20 cellular contexts compared by ENCODE assay signal in the genomic region with DNA sequence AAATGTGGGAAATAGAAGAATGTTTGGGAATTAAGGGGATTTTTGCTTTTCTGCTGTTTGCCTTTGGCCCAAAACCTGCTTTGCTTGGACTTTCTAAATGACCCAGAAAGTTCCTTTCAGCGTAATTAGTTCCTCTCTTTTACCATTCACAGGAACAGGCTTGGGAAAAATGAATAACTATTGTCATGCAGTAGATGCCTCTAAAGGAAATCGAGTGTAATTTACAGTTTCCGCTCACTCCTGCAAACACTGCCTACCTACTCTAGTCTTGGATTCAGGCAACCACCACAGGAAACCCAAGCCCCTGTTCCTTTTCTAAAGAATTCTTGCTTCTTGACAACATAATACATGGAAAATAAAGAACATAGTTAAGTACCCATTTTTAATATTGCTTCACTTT. TPM values are rescaled to one million over a fixed set of nuclear protein-coding genes. Genes with fewer than 3 reads are reported as not detected.
DNase-seq lines count a peak whose midpoint lies in the region; ATAC-seq, FAIRE-seq and TF ChIP-seq lines count a peak whose summit lies in the region.
"Had no signal": no experiment of that assay in that cellular context is flagged by ENCODE, and none has a peak within 500 bp of the region (broad histone marks: within the 10 kb centered on the region; RNA-seq: fewer than 3 reads in every experiment).

No MANE protein-coding gene starts in this region.

- no peak for ATAC-seq in CD4-positive, alpha-beta T cell (ENCODE audit: poor library complexity)
- ATAC-seq: Right ventricle myocardium inferior had no signal

- H3K79me2 ChIP-seq in PC-9 (ENCODE audit: low read depth) = no peaks in the 10 kb centered on the region
- no peaks in the 10 kb centered on the region for H3K79me2 ChIP-seq in endothelial cell of umbilical vein (ENCODE audit: control insufficient read depth, insufficient read depth, low read length)

- H2AFZ ChIP-seq in PC-9 (peak overlapping the region; percentile 33; the same call in 1 of the 2 replicates), endothelial cell of umbilical vein (ENCODE audit: low read depth, low read length) (no peak overlapping the region), neuronal stem cell (ENCODE audit: low read length) (no peak overlapping the region)

- no peak overlapping the region for H3K14ac ChIP-seq in neuronal stem cell (ENCODE audit: low read length)

- no peaks in the 10 kb centered on the region for H3K9me2 ChIP-seq in PC-9 (ENCODE audit: insufficient read depth)

- no TSS peak for BruUV-seq in PC-9 (replicated peaks; lab: Mats Ljungman, UMichigan)
- BruUV-seq in endothelial cell of umbilical vein (replicated peaks; lab: Mats Ljungman, UMichigan) = no TSS peak

- H3K4me2 ChIP-seq in PC-9 (no peak overlapping the region), endothelial cell of umbilical vein (ENCODE audit: insufficient read depth, low read length) (peak overlapping the region; percentile 60), neuronal stem cell (ENCODE audit: insufficient read depth, low read length, poor library complexity, severe bottlenecking) (no peak overlapping the region)

- no peaks in the 10 kb centered on the region for H3K9me1 ChIP-seq in endothelial cell of umbilical vein (replicated peaks; ENCODE audit: control insufficient read depth, extremely low read depth, insufficient read depth, low read length)

- H3K9ac ChIP-seq in endothelial cell of umbilical vein (replicated peaks; ENCODE audit: extremely low read depth, insufficient read depth, low read length) = no peak overlapping the region
- no peak overlapping the region for H3K9ac ChIP-seq in neuronal stem cell (ENCODE audit: low read depth, low read length, poor library complexity)

- H2BK12ac ChIP-seq in neuronal stem cell (ENCODE audit: low read length) = no peak overlapping the region

- H3K27me3 Mint-ChIP-seq in CD4-positive, alpha-beta T cell = no peaks in the 10 kb centered on the region
- no peaks in the 10 kb centered on the region for H3K27me3 Mint-ChIP-seq in CD4-positive, alpha-beta memory T cell
- H3K27me3 Mint-ChIP-seq: CD8-positive, alpha-beta memory T cell had no signal

- no peak overlapping the region for H3K27ac Mint-ChIP-seq in CD4-positive, alpha-beta T cell
- H3K27ac Mint-ChIP-seq in CD4-positive, alpha-beta memory T cell = no peak overlapping the region

- peak; percentile 83 for FAIRE-seq in endothelial cell of umbilical vein (lab: Jason Lieb, UNC)

- no peak overlapping the region for H2BK5ac ChIP-seq in neuronal stem cell (ENCODE audit: low read length)

- no peak overlapping the region for H2AK5ac ChIP-seq in neuronal stem cell (ENCODE audit: low read depth, low read length)

- H3K27ac ChIP-seq in PC-9 (no peak overlapping the region), endothelial cell of umbilical vein (ENCODE audit: insufficient read depth, low read depth, low read length) (no peak overlapping the region), neuronal stem cell (replicated peaks; ENCODE audit: low read length) (no peak overlapping the region)
- H3K27ac ChIP-seq in CD4-positive, alpha-beta T cell (ENCODE audit: low read depth, low read length) = no peak overlapping the region
- H3K27ac ChIP-seq in CD4-positive, alpha-beta memory T cell (ENCODE audit: low read depth, low read length) = no peak overlapping the region
- H3K27ac ChIP-seq: SK-N-MC had no signal

- no peaks in the 10 kb centered on the region for H3K36me3 ChIP-seq in H7 (replicated peaks; ENCODE audit: control insufficient read depth, insufficient read depth, low read length)
- H3K36me3 ChIP-seq in PC-9 (ENCODE audit: low read depth) = no peaks in the 10 kb centered on the region
- H3K36me3 ChIP-seq in endothelial cell of umbilical vein (ENCODE audit: control insufficient read depth in 2 of 2, extremely low read depth in 1 of 2, insufficient read depth in 2 of 2, low read length in 2 of 2) = no peaks in the 10 kb centered on the region
- no peaks in the 10 kb centered on the region for H3K36me3 ChIP-seq in neuronal stem cell (replicated peaks in 1 of 2; ENCODE audit: control insufficient read depth in 2 of 2, insufficient read depth in 2 of 2, low read length in 2 of 2)
- no peaks in the 10 kb centered on the region for H3K36me3 ChIP-seq in CD4-positive, alpha-beta memory T cell (ENCODE audit: insufficient read depth, low read length)

- no peak overlapping the region for H3K4ac ChIP-seq in neuronal stem cell (ENCODE audit: low read length)

- peak; percentile 15 for DNase-seq in H7
- no peak for DNase-seq in PC-9
- peak; percentile 72 for DNase-seq in endothelial cell of umbilical vein (ENCODE audit: low read depth, low spot score)
- peak; percentile 57 to 62 for DNase-seq in lung microvascular endothelial cell (ENCODE audit: low read depth in 2 of 2)
- DNase-seq in neuronal stem cell (ENCODE audit: low spot score) = no peak
- no peak for DNase-seq in CD4-positive, alpha-beta T cell
- no peak for DNase-seq in CD4-positive, alpha-beta memory T cell
- no peak for DNase-seq in globus pallidus (ENCODE audit: low spot score)
- DNase-seq: AML-193; CD8-positive, alpha-beta memory T cell; DMS 273 treated with DMSO at 0.1 percent for 48 hours; IMR-90; MV-4-11; NCI-H1417 treated with DMSO at 0.1 percent for 48 hours; NCI-H2029; NCI-H345; NCI-H69 had no signal

- H3K4me1 ChIP-seq in PC-9 (replicated peaks; ENCODE audit: insufficient read depth) (0 out of 2 replicates have a peak, but pooled peaks cover 6% of the 10 kb centered on the region), endothelial cell of umbilical vein (ENCODE audit: control insufficient read depth, extremely low read depth, insufficient read depth, low read length) (peaks cover 22% of the 10 kb centered on the region), neuronal stem cell (ENCODE audit: control insufficient read depth in 2 of 2, insufficient read depth in 1 of 2, low read depth in 1 of 2, low read length in 2 of 2) (peaks cover 4 to 9% of the 10 kb centered on the region in 2 donors)
- no peaks in the 10 kb centered on the region for H3K4me1 ChIP-seq in CD4-positive, alpha-beta memory T cell (ENCODE audit: insufficient read depth, low read length)

- H2BK15ac ChIP-seq in neuronal stem cell (ENCODE audit: low read length) = no peak overlapping the region

- no peak overlapping the region for H4K91ac ChIP-seq in neuronal stem cell (ENCODE audit: low read depth, low read length, poor library complexity)

- H3K4me3 ChIP-seq in H7 (ENCODE audit: insufficient read depth, low read depth, low read length) = no peak overlapping the region
- H3K4me3 ChIP-seq in PC-9 = no peak overlapping the region
- H3K4me3 ChIP-seq in endothelial cell of umbilical vein (replicated peaks in 1 of 3; ENCODE audit: insufficient read depth in 1 of 3, low read depth in 1 of 3, low read length in 3 of 3) = no peak overlapping the region
- H3K4me3 ChIP-seq in neuronal stem cell (ENCODE audit: low read length in 2 of 2) = no peak overlapping the region
- no peak overlapping the region for H3K4me3 ChIP-seq in CD4-positive, alpha-beta memory T cell (ENCODE audit: low read length in 2 of 2)
- H3K4me3 ChIP-seq: SK-N-MC had no signal

- no peaks in the 10 kb centered on the region for H3K79me1 ChIP-seq in neuronal stem cell (ENCODE audit: low read depth, low read length)

- no peaks in the 10 kb centered on the region for H3K36me3 Mint-ChIP-seq in CD4-positive, alpha-beta T cell (ENCODE audit: low read depth)
- H3K36me3 Mint-ChIP-seq in CD4-positive, alpha-beta memory T cell = no peaks in the 10 kb centered on the region
- H3K36me3 Mint-ChIP-seq: CD8-positive, alpha-beta memory T cell had no signal

- POLR2A ChIA-PET in PC-9 (lab: Charles Lee; ENCODE audit: unreplicated experiment) = no interaction called here
- POLR2A ChIA-PET in endothelial cell of umbilical vein (lab: Charles Lee) = no interaction called here
- POLR2A ChIA-PET in CD4-positive, alpha-beta T cell (lab: Charles Lee) = no interaction called here
- POLR2A ChIA-PET in CD4-positive, alpha-beta memory T cell (lab: Charles Lee; ENCODE audit: partially characterized antibody) = no interaction called here

- intact Hi-C loops in PC-9 (cut with micrococcal nuclease; ENCODE audit: unreplicated experiment) = no loop called here
- intact Hi-C loops in endothelial cell of umbilical vein (cut with micrococcal nuclease) = loop anchor here (2.0 kb wide), 1 partner anchor 25 kb away; the partner anchor contains the start of gene TTC23L
- intact Hi-C loops in CD4-positive, alpha-beta T cell (cut with DNase I, micrococcal nuclease) = no loop called here
- intact Hi-C loops in CD4-positive, alpha-beta memory T cell (cut with micrococcal nuclease) = no loop called here

- no peak overlapping the region for H4K8ac ChIP-seq in neuronal stem cell (ENCODE audit: low read depth, low read length)

- no peaks in the 10 kb centered on the region for H3F3A ChIP-seq in PC-9 (ENCODE audit: insufficient read depth, low read depth)

- TF ChIP-seq POLR2A in endothelial cell of umbilical vein (IDR thresholded peaks at IDR 0.05; ENCODE audit: low read depth, low read length) = no peak

- no peak overlapping the region for H2BK120ac ChIP-seq in neuronal stem cell (ENCODE audit: low read depth, low read length)

- H4K20me1 ChIP-seq in PC-9 (ENCODE audit: insufficient read depth) (no peaks in the 10 kb centered on the region), endothelial cell of umbilical vein (replicated peaks; ENCODE audit: control insufficient read depth, extremely low read depth, insufficient read depth, low read length) (no peaks in the 10 kb centered on the region)

- TF ChIP-seq CTCF in PC-9 (conservative IDR thresholded peaks at IDR 0.05) = no peak
- TF ChIP-seq CTCF in endothelial cell of umbilical vein (IDR thresholded peaks at IDR 0.05; ENCODE audit: extremely low read depth in 1 of 2, insufficient read depth in 1 of 2, low read depth in 1 of 2, low read length in 2 of 2) = no peak
- no peak for TF ChIP-seq CTCF in CD4-positive, alpha-beta T cell (IDR thresholded peaks at IDR 0.05)

- no peak overlapping the region for H3K18ac ChIP-seq in neuronal stem cell (ENCODE audit: low read length)

- H3K4me1 Mint-ChIP-seq in CD4-positive, alpha-beta T cell (ENCODE audit: low read depth) = no peaks in the 10 kb centered on the region
- no peaks in the 10 kb centered on the region for H3K4me1 Mint-ChIP-seq in CD4-positive, alpha-beta memory T cell
- H3K4me1 Mint-ChIP-seq: CD8-positive, alpha-beta memory T cell had no signal

- H3K9me3 ChIP-seq in PC-9 (ENCODE audit: insufficient read depth, low read depth) = no peaks in the 10 kb centered on the region
- no peaks in the 10 kb centered on the region for H3K9me3 ChIP-seq in endothelial cell of umbilical vein (replicated peaks; ENCODE audit: control insufficient read depth, insufficient read depth, low read length)
- no peaks in the 10 kb centered on the region for H3K9me3 ChIP-seq in neuronal stem cell (replicated peaks in 1 of 2; ENCODE audit: control insufficient read depth in 2 of 2, insufficient read depth in 1 of 2, low read depth in 1 of 2, low read length in 2 of 2)
- no peaks in the 10 kb centered on the region for H3K9me3 ChIP-seq in CD4-positive, alpha-beta T cell (ENCODE audit: control insufficient read depth, low read length)
- no peaks in the 10 kb centered on the region for H3K9me3 ChIP-seq in CD4-positive, alpha-beta memory T cell (ENCODE audit: control insufficient read depth in 1 of 2, low read length in 2 of 2)

- WGBS in neuronal stem cell (ENCODE audit: extremely low coverage in 2 of 2, insufficient read length in 2 of 2, insufficient replicate concordance in 1 of 2), 2 donors = no CpG with 5 or more reads among the region's 3 CpGs

- CTCF ChIA-PET in PC-9 (lab: Charles Lee) (no interaction called here), endothelial cell of umbilical vein (lab: Charles Lee) (no interaction called here)
- CTCF ChIA-PET in CD4-positive, alpha-beta T cell (lab: Charles Lee) = no interaction called here
- CTCF ChIA-PET in CD4-positive, alpha-beta memory T cell (lab: Charles Lee; ENCODE audit: partially characterized antibody) = no interaction called here

- H3K4me3 Mint-ChIP-seq in CD4-positive, alpha-beta T cell = no peak overlapping the region
- no peak overlapping the region for H3K4me3 Mint-ChIP-seq in CD4-positive, alpha-beta memory T cell
- H3K4me3 Mint-ChIP-seq: CD8-positive, alpha-beta memory T cell had no signal

- no peaks in the 10 kb centered on the region for H3K9me3 Mint-ChIP-seq in CD4-positive, alpha-beta T cell
- H3K9me3 Mint-ChIP-seq in CD4-positive, alpha-beta memory T cell = peaks cover 0 to 1% (median 0%) of the 10 kb centered on the region in 8 donors
- H3K9me3 Mint-ChIP-seq: CD8-positive, alpha-beta memory T cell had no signal

- no peak overlapping the region for H3K23ac ChIP-seq in neuronal stem cell (ENCODE audit: low read depth, low read length, poor library complexity)

- H3K27me3 ChIP-seq in H7 (ENCODE audit: control insufficient read depth, insufficient read depth, low read length) (no peaks in the 10 kb centered on the region), PC-9 (ENCODE audit: insufficient read depth, low read depth) (no peaks in the 10 kb centered on the region), endothelial cell of umbilical vein (ENCODE audit: control insufficient read depth in 2 of 2, insufficient read depth in 2 of 2, low read length in 2 of 2) (no peaks in the 10 kb centered on the region), neuronal stem cell (ENCODE audit: control insufficient read depth in 3 of 3, insufficient read depth in 3 of 3, low read depth in 1 of 3, low read length in 3 of 3) (no peaks in the 10 kb centered on the region)
- H3K27me3 ChIP-seq in CD4-positive, alpha-beta T cell (ENCODE audit: control insufficient read depth, insufficient read depth, low read length) = no peaks in the 10 kb centered on the region
- no peaks in the 10 kb centered on the region for H3K27me3 ChIP-seq in CD4-positive, alpha-beta memory T cell (ENCODE audit: insufficient read depth, low read length)

- dilution Hi-C loops in endothelial cell of umbilical vein (cut with MboI; ENCODE audit: extremely low pct_ligation_motif_present, low sequenced_read_pairs) = no loop called here

RNA-seq across cellular contexts. Expression of gene TTC23L, which starts 25.0 kb away (rescaled TPM):
- total RNA-seq in H7 (2014; rRNA removed; shearing (Covaris generic)) = 0.55 and 1.4 TPM in 2 replicates
- total RNA-seq in PC-9 (2021) = 3.9 and 7.1 TPM in 2 replicates
- 0.25 TPM in 1 of 2 replicates, not detected in the other for total RNA-seq in endothelial cell of umbilical vein
- polyA plus RNA-seq in endothelial cell of umbilical vein = 0.35 TPM in 1 of 2 replicates, not detected in the other
- 0.03 TPM in 1 of 2 replicates, not detected in the other for polyA plus RNA-seq in endothelial cell of umbilical vein (2011; cell fraction: cytosol; rRNA removed)
- polyA plus RNA-seq in endothelial cell of umbilical vein (2011; cell fraction: nucleus; rRNA removed) = 0.08 and 0.10 TPM in 2 replicates
- not detected in 2 replicates for polyA plus RNA-seq in endothelial cell of umbilical vein (2012)
- not detected in 2 replicates for polyA minus RNA-seq in endothelial cell of umbilical vein
- polyA minus RNA-seq in endothelial cell of umbilical vein (2011; cell fraction: cytosol; rRNA and poly(A)+ RNA removed) = not detected
- 0.14 and 0.48 TPM in 2 replicates for polyA minus RNA-seq in endothelial cell of umbilical vein (2011; cell fraction: nucleus; rRNA and poly(A)+ RNA removed)
- under 0.01 TPM in 1 of 2 replicates, not detected in the other for total RNA-seq in lung microvascular endothelial cell
- polyA plus RNA-seq in neuronal stem cell (2013, experiment 1 of 2) = 1.5 TPM
- polyA plus RNA-seq in neuronal stem cell (2013, experiment 2 of 2) = 2.2 TPM
- total RNA-seq in CD4-positive, alpha-beta T cell = under 1 TPM in 1 of 2 experiments, not detected in 1; 0.20 TPM
- total RNA-seq in CD4-positive, alpha-beta memory T cell = under 1 TPM in 1 of 2 experiments, not detected in 1; 0.47 TPM
- polyA plus RNA-seq in CD4-positive, alpha-beta memory T cell = not detected
- total RNA-seq: H4, Right ventricle myocardium inferior had no signal
- polyA plus RNA-seq: CD8-positive, alpha-beta memory T cell; IMR-90 had no signal

RNA-seq across cellular contexts. Expression of gene RAD1, which starts 51.4 kb away (rescaled TPM):
- 47.8 and 54.2 TPM in 2 replicates for total RNA-seq in H7 (2014; rRNA removed; shearing (Covaris generic))
- total RNA-seq in PC-9 (2021) (43.8 and 63.0 TPM in 2 replicates), endothelial cell of umbilical vein (22.2 and 25.0 TPM in 2 replicates), lung microvascular endothelial cell (23.1 and 27.6 TPM in 2 replicates)
- polyA plus RNA-seq in endothelial cell of umbilical vein = 10.7 and 11.7 TPM in 2 replicates
- 18.4 and 22.3 TPM in 2 replicates for polyA plus RNA-seq in endothelial cell of umbilical vein (2011; cell fraction: cytosol; rRNA removed)
- 19.6 and 20.6 TPM in 2 replicates for polyA plus RNA-seq in endothelial cell of umbilical vein (2011; cell fraction: nucleus; rRNA removed)
- 14.8 and 22.9 TPM in 2 replicates for polyA plus RNA-seq in endothelial cell of umbilical vein (2012)
- polyA minus RNA-seq in endothelial cell of umbilical vein = 29.1 and 31.6 TPM in 2 replicates
- polyA minus RNA-seq in endothelial cell of umbilical vein (2011; cell fraction: cytosol; rRNA and poly(A)+ RNA removed) = 49.9 TPM
- polyA minus RNA-seq in endothelial cell of umbilical vein (2011; cell fraction: nucleus; rRNA and poly(A)+ RNA removed) = 20.8 and 28.0 TPM in 2 replicates
- 24.9 TPM for polyA plus RNA-seq in neuronal stem cell (2013, experiment 1 of 2)
- polyA plus RNA-seq in neuronal stem cell (2013, experiment 2 of 2) = 26.3 TPM
- 10 to 100 TPM; 26.7 to 29.2 TPM for total RNA-seq in CD4-positive, alpha-beta T cell
- total RNA-seq in CD4-positive, alpha-beta memory T cell = 10 to 100 TPM; 22.7 to 26.3 TPM
- 10 to 100 TPM; 16.2 to 21.8 TPM for polyA plus RNA-seq in CD4-positive, alpha-beta memory T cell

RNA-seq across cellular contexts. Expression of gene BRIX1, which starts 51.6 kb away (rescaled TPM):
- 73.4 and 73.9 TPM in 2 replicates for total RNA-seq in H7 (2014; rRNA removed; shearing (Covaris generic))
- total RNA-seq in PC-9 (2021) (71.9 and 73.4 TPM in 2 replicates), endothelial cell of umbilical vein (28.4 and 32.2 TPM in 2 replicates), lung microvascular endothelial cell (17.0 and 21.8 TPM in 2 replicates)
- polyA plus RNA-seq in endothelial cell of umbilical vein = 8.0 and 14.0 TPM in 2 replicates
- 17.2 and 19.1 TPM in 2 replicates for polyA plus RNA-seq in endothelial cell of umbilical vein (2011; cell fraction: cytosol; rRNA removed)
- polyA plus RNA-seq in endothelial cell of umbilical vein (2011; cell fraction: nucleus; rRNA removed) = 14.3 and 21.3 TPM in 2 replicates
- polyA plus RNA-seq in endothelial cell of umbilical vein (2012) = 16.9 and 30.0 TPM in 2 replicates
- polyA minus RNA-seq in endothelial cell of umbilical vein = 7.0 and 8.2 TPM in 2 replicates
- 52.4 TPM for polyA minus RNA-seq in endothelial cell of umbilical vein (2011; cell fraction: cytosol; rRNA and poly(A)+ RNA removed)
- 10.1 and 15.8 TPM in 2 replicates for polyA minus RNA-seq in endothelial cell of umbilical vein (2011; cell fraction: nucleus; rRNA and poly(A)+ RNA removed)
- polyA plus RNA-seq in neuronal stem cell (2013, experiment 1 of 2) = 45.9 TPM
- 47.4 TPM for polyA plus RNA-seq in neuronal stem cell (2013, experiment 2 of 2)
- total RNA-seq in CD4-positive, alpha-beta T cell = 10 to 100 TPM; 29.7 to 30.2 TPM
- total RNA-seq in CD4-positive, alpha-beta memory T cell = 10 to 100 TPM; 27.1 to 30.9 TPM
- polyA plus RNA-seq in CD4-positive, alpha-beta memory T cell = 10 to 100 TPM; 50.2 to 63.9 TPM

Comparison
In these comparisons a context has a peak if more than half of its experiments do, and no peak if none do; other contexts are left out.
1. DNase-seq: peak in H7 (single experiment), endothelial cell of umbilical vein (single experiment) and lung microvascular endothelial cell (2 of 2); none in PC-9 (0 of 2), neuronal stem cell (single experiment), CD4-positive, alpha-beta T cell (0 of 10), CD4-positive, alpha-beta memory T cell (0 of 5) and globus pallidus (single experiment).